In the genomic region with DNA sequence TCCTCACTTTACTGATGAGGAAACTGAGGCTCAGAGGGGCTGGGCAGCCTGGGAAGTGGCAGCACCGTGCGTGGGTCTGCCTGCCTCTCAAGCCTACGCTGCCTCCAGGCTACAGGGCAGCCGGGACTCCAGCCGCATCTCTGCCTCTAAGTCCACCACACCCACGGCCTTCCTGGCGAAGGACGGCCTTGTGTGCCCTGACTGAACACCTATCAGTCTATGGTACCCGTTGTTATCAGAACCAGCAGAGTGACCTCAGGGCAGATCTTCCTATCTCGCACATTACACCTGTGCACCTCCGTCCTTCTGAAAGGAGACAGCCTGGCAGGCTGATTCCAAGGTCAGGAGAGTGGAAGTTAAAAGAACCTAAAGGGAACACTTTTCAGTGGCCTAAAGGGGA, we compare ENCODE assay signal across 31 cellular contexts.
"Had no signal": no experiment of that assay in that cellular context is flagged by ENCODE, and none has a peak within 500 bp of the region (broad histone marks: within the 10 kb centered on the region; RNA-seq: fewer than 3 reads in every experiment).

No MANE protein-coding gene starts in this region.

- H3K4me3 ChIP-seq: breast epithelium, gastrocnemius medialis, hepatocyte, left ventricle myocardium inferior, lung, pancreas, prostate gland, sigmoid colon, smooth muscle cell, tibial nerve, uterus had no signal

- H3K36me3 ChIP-seq: breast epithelium, gastrocnemius medialis, left ventricle myocardium inferior, neutrophil, pancreas, prostate gland, sigmoid colon, tibial nerve, uterus had no signal

- H3K27ac ChIP-seq: breast epithelium, gastrocnemius medialis, pancreas, prostate gland, tibial nerve, uterus had no signal

- H3K4me1 ChIP-seq: pancreas, prostate gland, uterus had no signal

- ATAC-seq: activated CD4-positive, alpha-beta T cell treated with anti-CD3 and anti-CD28 coated beads for 36 hours; activated CD8-positive, alpha-beta memory T cell treated with anti-CD3 and anti-CD28 coated beads, Interleukin-2, amount 10 ng/mL, durations not matched to agents 7 days and 5 days; activated CD8-positive, alpha-beta T cell treated with anti-CD3 and anti-CD28 coated beads, Interleukin-2, amount 10 ng/mL, durations not matched to agents 7 days and 5 days; activated naive CD8-positive, alpha-beta T cell treated with anti-CD3 and anti-CD28 coated beads, Interleukin-2, amount 50 U/mL, for 24 hours; gastrocnemius medialis; pancreas; T-helper 17 cell had no signal

- H3K36me3 Mint-ChIP-seq: activated CD8-positive, alpha-beta memory T cell treated with anti-CD3 and anti-CD28 coated beads, Interleukin-2, amount 10 ng/mL, durations not matched to agents 7 days and 5 days; activated naive CD4-positive, alpha-beta T cell treated with anti-CD3 and anti-CD28 coated beads, Interleukin-2, amount 50 U/mL, for 24 hours had no signal

- H2AFZ ChIP-seq: hepatocyte had no signal

- H3K4me1 Mint-ChIP-seq: activated CD4-positive, alpha-beta T cell treated with anti-CD3 and anti-CD28 coated beads for 36 hours; activated naive CD4-positive, alpha-beta T cell treated with anti-CD3 and anti-CD28 coated beads, Interleukin-2, amount 50 U/mL, for 24 hours; T-helper 17 cell had no signal

- H3K4me3 Mint-ChIP-seq: activated CD4-positive, alpha-beta T cell treated with anti-CD3 and anti-CD28 coated beads for 36 hours; activated CD8-positive, alpha-beta memory T cell treated with anti-CD3 and anti-CD28 coated beads, Interleukin-2, amount 10 ng/mL, durations not matched to agents 7 days and 5 days; activated CD8-positive, alpha-beta T cell treated with anti-CD3 and anti-CD28 coated beads, Interleukin-2, amount 10 ng/mL, durations not matched to agents 7 days and 5 days; activated naive CD4-positive, alpha-beta T cell treated with anti-CD3 and anti-CD28 coated beads, Interleukin-2, amount 50 U/mL, for 24 hours; activated naive CD8-positive, alpha-beta T cell treated with anti-CD3 and anti-CD28 coated beads, Interleukin-2, amount 50 U/mL, for 24 hours; nephron; T-helper 17 cell had no signal

- H3K27me3 ChIP-seq: breast epithelium, gastrocnemius medialis, hepatocyte, neutrophil, pancreas, sigmoid colon, tibial nerve, uterus had no signal

- H3K4me2 ChIP-seq: hepatocyte, smooth muscle cell had no signal

- H3K9me3 ChIP-seq: breast epithelium, gastrocnemius medialis, left ventricle myocardium inferior, neutrophil, pancreas, prostate gland, sigmoid colon, tibial nerve, uterus had no signal

- H3K27ac Mint-ChIP-seq: activated CD4-positive, alpha-beta T cell treated with anti-CD3 and anti-CD28 coated beads for 36 hours; activated CD8-positive, alpha-beta memory T cell treated with anti-CD3 and anti-CD28 coated beads, Interleukin-2, amount 10 ng/mL, durations not matched to agents 7 days and 5 days; activated naive CD4-positive, alpha-beta T cell treated with anti-CD3 and anti-CD28 coated beads, Interleukin-2, amount 50 U/mL, for 24 hours; activated naive CD8-positive, alpha-beta T cell treated with anti-CD3 and anti-CD28 coated beads, Interleukin-2, amount 50 U/mL, for 24 hours; activated T-helper 2 cell treated with anti-CD3 and anti-CD28 coated beads, Interferon-gamma antibody, Interleukin-2, Interleukin-4, amounts not matched to agents 10 μg/mL and 5 μg/mL and 100 μg/mL, durations not matched to agents 14 hours and 24 hours and 36 hours; T-helper 17 cell had no signal

- H3K27me3 Mint-ChIP-seq: activated CD4-positive, alpha-beta T cell treated with anti-CD3 and anti-CD28 coated beads for 36 hours; activated CD8-positive, alpha-beta memory T cell treated with anti-CD3 and anti-CD28 coated beads, Interleukin-2, amount 10 ng/mL, durations not matched to agents 7 days and 5 days; activated naive CD4-positive, alpha-beta T cell treated with anti-CD3 and anti-CD28 coated beads, Interleukin-2, amount 50 U/mL, for 24 hours; activated naive CD8-positive, alpha-beta T cell treated with anti-CD3 and anti-CD28 coated beads, Interleukin-2, amount 50 U/mL, for 24 hours; T-helper 17 cell had no signal

- H3K9me3 Mint-ChIP-seq: activated naive CD4-positive, alpha-beta T cell treated with anti-CD3 and anti-CD28 coated beads, Interleukin-2, amount 50 U/mL, for 24 hours; activated naive CD8-positive, alpha-beta T cell treated with anti-CD3 and anti-CD28 coated beads, Interleukin-2, amount 50 U/mL, for 24 hours; activated T-helper 2 cell treated with anti-CD3 and anti-CD28 coated beads, Interferon-gamma antibody, Interleukin-2, Interleukin-4, amounts not matched to agents 10 μg/mL and 5 μg/mL and 100 μg/mL, durations not matched to agents 14 hours and 24 hours and 36 hours; nephron had no signal

- DNase-seq: activated CD4-positive, alpha-beta T cell treated with anti-CD3 and anti-CD28 coated beads for 36 hours; activated CD4-positive, CD25-positive, alpha-beta regulatory T cell; activated CD8-positive, alpha-beta memory T cell treated with anti-CD3 and anti-CD28 coated beads, Interleukin-2, amount 10 ng/mL, durations not matched to agents 7 days and 5 days; activated CD8-positive, alpha-beta T cell treated with anti-CD3 and anti-CD28 coated beads, Interleukin-2, amount 10 ng/mL, durations not matched to agents 7 days and 5 days; activated naive CD8-positive, alpha-beta T cell treated with anti-CD3 and anti-CD28 coated beads, Interleukin-2, amount 50 U/mL, for 24 hours; activated T-cell treated with anti-CD3 and anti-CD28 coated beads, Interleukin-2, amount 50 U/mL, for 48 hours; amygdala; central memory CD4-positive, alpha-beta T cell; effector memory CD4-positive, alpha-beta T cell; gastrocnemius medialis; islet precursor cell; left ventricle myocardium inferior; pancreas; retina; sigmoid colon; stimulated activated CD4-positive, alpha-beta T cell treated with anti-CD3 and anti-CD28 coated beads, Interleukin-15, amount 100 ng/mL, for 24 hours; stimulated activated CD4-positive, alpha-beta T cell treated with anti-CD3 and anti-CD28 coated beads, Interleukin-2, amount 100 ng/mL, for 24 hours; stimulated activated naive CD4-positive, alpha-beta T cell treated with Interleukin-2 at 50 U/mL for 16 hours; T-helper 17 cell; T1000; uterus had no signal
